ENCODE assay signal across 16 cellular contexts in genomic region chr10:78062296-78062695, GRCh38. TPM values are rescaled to one million over a fixed set of nuclear protein-coding genes. Genes with fewer than 3 reads are reported as not detected.
DNase-seq lines count a peak whose midpoint lies in the region; ATAC-seq and TF ChIP-seq lines count a peak whose summit lies in the region.
"Had no signal": no experiment of that assay in that cellular context is flagged by ENCODE, and none has a peak within 500 bp of the region (broad histone marks: within the 10 kb centered on the region; RNA-seq: fewer than 3 reads in every experiment).

No MANE protein-coding gene starts in this region.

- peak overlapping the region; percentile 4 for H3K4me3 Mint-ChIP-seq in activated naive CD4-positive, alpha-beta T cell treated with anti-CD3 and anti-CD28 coated beads, Interleukin-2, amount 10 ng/mL, durations not matched to agents 7 days and 5 days
- peak overlapping the region; percentile 40 for H3K4me3 Mint-ChIP-seq in activated naive CD8-positive, alpha-beta T cell treated with anti-CD3 and anti-CD28 coated beads for 36 hours
- peak overlapping the region; percentile 78 for H3K4me3 Mint-ChIP-seq in natural killer cell
- H3K4me3 Mint-ChIP-seq in endothelial cell (ENCODE audit: unreplicated experiment) = no peak overlapping the region
- H3K4me3 Mint-ChIP-seq: GM23338 had no signal

- no peak overlapping the region for H3K27ac Mint-ChIP-seq in activated naive CD4-positive, alpha-beta T cell treated with anti-CD3 and anti-CD28 coated beads, Interleukin-2, amount 10 ng/mL, durations not matched to agents 7 days and 5 days
- peak overlapping the region in 1 of 2 donors; percentile 1 for H3K27ac Mint-ChIP-seq in activated naive CD4-positive, alpha-beta T cell treated with anti-CD3 and anti-CD28 coated beads, Interleukin-2, amount 50 U/mL, for 72 hours
- H3K27ac Mint-ChIP-seq in activated naive CD8-positive, alpha-beta T cell treated with anti-CD3 and anti-CD28 coated beads for 36 hours = no peak overlapping the region
- H3K27ac Mint-ChIP-seq in natural killer cell = peak overlapping the region in 1 of 2 donors; percentile 85
- H3K27ac Mint-ChIP-seq in endothelial cell (ENCODE audit: unreplicated experiment) = no peak overlapping the region
- H3K27ac Mint-ChIP-seq: GM23338 had no signal

- CTCF ChIA-PET in activated naive CD4-positive, alpha-beta T cell treated with anti-CD3 and anti-CD28 coated beads, Interleukin-2, amount 10 ng/mL, durations not matched to agents 7 days and 5 days (lab: Charles Lee) = no interaction called here

- H3K27me3 ChIP-seq in H7 (ENCODE audit: control insufficient read depth, insufficient read depth, low read length) = no peaks in the 10 kb centered on the region

- H3K9me3 Mint-ChIP-seq in activated naive CD4-positive, alpha-beta T cell treated with anti-CD3 and anti-CD28 coated beads, Interleukin-2, amount 10 ng/mL, durations not matched to agents 7 days and 5 days = no peaks in the 10 kb centered on the region
- no peaks in the 10 kb centered on the region for H3K9me3 Mint-ChIP-seq in activated naive CD4-positive, alpha-beta T cell treated with anti-CD3 and anti-CD28 coated beads, Interleukin-2, amount 50 U/mL, for 72 hours
- no peaks in the 10 kb centered on the region for H3K9me3 Mint-ChIP-seq in activated naive CD8-positive, alpha-beta T cell treated with anti-CD3 and anti-CD28 coated beads for 36 hours
- H3K9me3 Mint-ChIP-seq in natural killer cell (no peaks in the 10 kb centered on the region), endothelial cell (ENCODE audit: unreplicated experiment) (no peaks in the 10 kb centered on the region)
- H3K9me3 Mint-ChIP-seq: GM23338 had no signal

- no peaks in the 10 kb centered on the region for H3K27me3 Mint-ChIP-seq in activated naive CD4-positive, alpha-beta T cell treated with anti-CD3 and anti-CD28 coated beads, Interleukin-2, amount 10 ng/mL, durations not matched to agents 7 days and 5 days
- no peaks in the 10 kb centered on the region for H3K27me3 Mint-ChIP-seq in activated naive CD8-positive, alpha-beta T cell treated with anti-CD3 and anti-CD28 coated beads for 36 hours
- no peaks in the 10 kb centered on the region for H3K27me3 Mint-ChIP-seq in natural killer cell (ENCODE audit: low read depth in 2 of 2)
- H3K27me3 Mint-ChIP-seq in endothelial cell (ENCODE audit: unreplicated experiment) = peaks cover 2% of the 10 kb centered on the region

- no peak for ATAC-seq in activated naive CD4-positive, alpha-beta T cell treated with anti-CD3 and anti-CD28 coated beads, Interleukin-2, amount 50 U/mL, for 72 hours
- ATAC-seq in natural killer cell (peak; percentile 58 to 80 (median 73)), GM18511 (IDR thresholded peaks at IDR 0.05; ENCODE audit: unreplicated experiment) (no peak)
- ATAC-seq: GM23338 had no signal

- H3K36me3 Mint-ChIP-seq in activated naive CD4-positive, alpha-beta T cell treated with anti-CD3 and anti-CD28 coated beads, Interleukin-2, amount 10 ng/mL, durations not matched to agents 7 days and 5 days = no peaks in the 10 kb centered on the region
- H3K36me3 Mint-ChIP-seq in activated naive CD4-positive, alpha-beta T cell treated with anti-CD3 and anti-CD28 coated beads, Interleukin-2, amount 50 U/mL, for 72 hours = no peaks in the 10 kb centered on the region
- H3K36me3 Mint-ChIP-seq in activated naive CD8-positive, alpha-beta T cell treated with anti-CD3 and anti-CD28 coated beads for 36 hours = no peaks in the 10 kb centered on the region
- H3K36me3 Mint-ChIP-seq in natural killer cell (no peaks in the 10 kb centered on the region), endothelial cell (ENCODE audit: low read depth, unreplicated experiment) (no peaks in the 10 kb centered on the region)

- DNase-seq in activated naive CD4-positive, alpha-beta T cell treated with anti-CD3 and anti-CD28 coated beads, Interleukin-2, amount 10 ng/mL, durations not matched to agents 7 days and 5 days = peak; percentile 38
- no peak for DNase-seq in activated naive CD4-positive, alpha-beta T cell treated with anti-CD3 and anti-CD28 coated beads, Interleukin-2, amount 50 U/mL, for 72 hours (ENCODE audit: low spot score in 2 of 2)
- DNase-seq in activated naive CD8-positive, alpha-beta T cell treated with anti-CD3 and anti-CD28 coated beads for 36 hours = peak; percentile 17
- DNase-seq in natural killer cell (no peak), H7 (no peak), endothelial cell (ENCODE audit: low spot score) (no peak), GDM1 (lab: John Stamatoyannopoulos, UW) (no peak)
- DNase-seq: Caco-2; DMS53; NCI-H187 treated with DMSO at 0.1 percent for 48 hours; NCI-H345; NCI-H526; NK-92 treated with Interleukin-12 subunit alpha and Interleukin-12 subunit beta, amount 100 ng/mL, for 24 hours; SIG-M5 had no signal

- no peak for TF ChIP-seq CTCF in natural killer cell (IDR thresholded peaks at IDR 0.05)
- no peak for TF ChIP-seq CTCF in endothelial cell (IDR thresholded peaks at IDR 0.05; ENCODE audit: unreplicated experiment)

- peaks cover 20% of the 10 kb centered on the region for H3K4me1 Mint-ChIP-seq in activated naive CD4-positive, alpha-beta T cell treated with anti-CD3 and anti-CD28 coated beads, Interleukin-2, amount 10 ng/mL, durations not matched to agents 7 days and 5 days
- peaks cover 17% of the 10 kb centered on the region for H3K4me1 Mint-ChIP-seq in activated naive CD8-positive, alpha-beta T cell treated with anti-CD3 and anti-CD28 coated beads for 36 hours
- peaks cover 31 to 37% of the 10 kb centered on the region in 2 donors for H3K4me1 Mint-ChIP-seq in natural killer cell
- peaks cover 5% of the 10 kb centered on the region for H3K4me1 Mint-ChIP-seq in endothelial cell (ENCODE audit: unreplicated experiment)

- intact Hi-C loops in natural killer cell (cut with micrococcal nuclease) = no loop called here

- no peak overlapping the region for H3K4me3 ChIP-seq in H7 (ENCODE audit: insufficient read depth, low read depth, low read length)
- H3K4me3 ChIP-seq: GM23338 had no signal

- H3K36me3 ChIP-seq in H7 (replicated peaks; ENCODE audit: control insufficient read depth, insufficient read depth, low read length) = no peaks in the 10 kb centered on the region

RNA-seq across cellular contexts. Expression of gene RPS24, which starts 28.6 kb away (rescaled TPM):
- 1,000 to 10,000 TPM; 1,685 to 1,956 TPM for total RNA-seq in activated naive CD4-positive, alpha-beta T cell treated with anti-CD3 and anti-CD28 coated beads, Interleukin-2, amount 50 U/mL, for 72 hours
- 1,000 to 10,000 TPM; 2,309 to 2,336 TPM for total RNA-seq in activated naive CD8-positive, alpha-beta T cell treated with anti-CD3 and anti-CD28 coated beads for 36 hours
- total RNA-seq in natural killer cell (1,000 to 10,000 TPM in 1 of 3 donors, 100 to 1,000 TPM in 2; 887 to 1,039 (median 981) TPM), endothelial cell (ENCODE audit: unreplicated experiment) (1,458 TPM)
- total RNA-seq in H7 (2014; rRNA removed; shearing (Covaris generic)) = 1,301 and 1,944 TPM in 2 replicates

RNA-seq across cellular contexts. Expression of gene POLR3A, which starts 33.0 kb away (rescaled TPM):
- 10 to 100 TPM; 20.5 to 23.6 TPM for total RNA-seq in activated naive CD4-positive, alpha-beta T cell treated with anti-CD3 and anti-CD28 coated beads, Interleukin-2, amount 50 U/mL, for 72 hours
- 10 to 100 TPM; 25.2 to 26.7 TPM for total RNA-seq in activated naive CD8-positive, alpha-beta T cell treated with anti-CD3 and anti-CD28 coated beads for 36 hours
- total RNA-seq in natural killer cell (10 to 100 TPM; 15.6 to 21.0 (median 17.9) TPM), endothelial cell (ENCODE audit: unreplicated experiment) (18.4 TPM)
- 12.3 and 14.3 TPM in 2 replicates for total RNA-seq in H7 (2014; rRNA removed; shearing (Covaris generic))

Comparison
In these comparisons a context has a peak if more than half of its experiments do, and no peak if none do; other contexts are left out.
1. DNase-seq: peak in activated naive CD4-positive, alpha-beta T cell treated with anti-CD3 and anti-CD28 coated beads, Interleukin-2, amount 10 ng/mL, durations not matched to agents 7 days and 5 days (single experiment) and activated naive CD8-positive, alpha-beta T cell treated with anti-CD3 and anti-CD28 coated beads for 36 hours (single experiment); none in activated naive CD4-positive, alpha-beta T cell treated with anti-CD3 and anti-CD28 coated beads, Interleukin-2, amount 50 U/mL, for 72 hours (0 of 2), natural killer cell (single experiment), H7 (single experiment), endothelial cell (single experiment) and GDM1 (single experiment).
2. ATAC-seq: peak in natural killer cell (3 of 3); none in activated naive CD4-positive, alpha-beta T cell treated with anti-CD3 and anti-CD28 coated beads, Interleukin-2, amount 50 U/mL, for 72 hours (0 of 2) and GM18511 (single experiment).